ENCODE assay signal across 19 cellular contexts in the genomic region with DNA sequence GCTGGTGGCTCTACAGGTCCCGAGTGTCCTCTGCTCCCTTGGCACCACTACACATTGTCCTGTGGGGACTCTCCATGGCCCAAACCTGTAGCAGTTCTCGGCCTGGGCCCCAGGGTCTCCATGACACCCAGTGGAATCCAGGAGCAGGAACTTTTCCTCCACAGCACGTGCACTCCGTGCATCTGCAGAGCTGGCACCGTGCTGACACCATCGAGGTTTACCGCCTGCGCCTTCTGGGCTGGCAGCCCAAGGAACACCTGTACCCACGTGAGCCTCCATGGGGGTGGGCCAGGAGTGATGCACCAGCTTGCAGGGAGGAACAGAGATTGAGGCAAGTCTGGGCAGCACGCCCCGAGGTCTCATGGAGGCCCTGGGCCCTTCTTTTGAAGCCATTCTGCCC. TPM values are rescaled to one million over a fixed set of nuclear protein-coding genes. Genes with fewer than 3 reads are reported as not detected.
DNase-seq lines count a peak whose midpoint lies in the region; ATAC-seq, FAIRE-seq and TF ChIP-seq lines count a peak whose summit lies in the region.
"Had no signal": no experiment of that assay in that cellular context is flagged by ENCODE, and none has a peak within 500 bp of the region (broad histone marks: within the 10 kb centered on the region; RNA-seq: fewer than 3 reads in every experiment).

No MANE protein-coding gene starts in this region.

- H2BK15ac ChIP-seq in neuronal stem cell (ENCODE audit: low read length) = peak overlapping the region; percentile 81

- no peak for ATAC-seq in HG02678 (IDR thresholded peaks at IDR 0.05; ENCODE audit: unreplicated experiment)
- ATAC-seq: A549; CD8-positive, alpha-beta T cell had no signal

- peak overlapping the region; percentile 88 for H4K8ac ChIP-seq in neuronal stem cell (ENCODE audit: low read depth, low read length)

- no peak for TF ChIP-seq CTCF in right atrium auricular region (IDR thresholded peaks at IDR 0.05)
- no peak for TF ChIP-seq CTCF in kidney (IDR thresholded peaks at IDR 0.05; ENCODE audit: borderline replicate concordance, extremely low read depth, insufficient read depth)

- H3K4me3 ChIP-seq in right atrium auricular region = no peak overlapping the region
- H3K4me3 ChIP-seq in kidney (ENCODE audit: low read length in 2 of 2) = no peak overlapping the region
- H3K4me3 ChIP-seq in neuronal stem cell (ENCODE audit: low read length in 2 of 2) = no peak overlapping the region
- H3K4me3 ChIP-seq: A549 had no signal

- H3K4me2 ChIP-seq in neuronal stem cell (ENCODE audit: insufficient read depth, low read length, poor library complexity, severe bottlenecking) = no peak overlapping the region
- H3K4me2 ChIP-seq: A549 had no signal

- WGBS in neuronal stem cell (ENCODE audit: extremely low coverage in 2 of 2, insufficient read length in 2 of 2, insufficient replicate concordance in 1 of 2), 2 donors = no CpG with 5 or more reads among the region's 11 CpGs

- H2AFZ ChIP-seq in neuronal stem cell (ENCODE audit: low read length) = no peak overlapping the region

- peak overlapping the region; percentile 99 for H2AK5ac ChIP-seq in neuronal stem cell (ENCODE audit: low read depth, low read length)

- H2BK5ac ChIP-seq in neuronal stem cell (ENCODE audit: low read length) = peak overlapping the region; percentile 96

- H3K36me3 ChIP-seq in right atrium auricular region (no peaks in the 10 kb centered on the region), kidney (ENCODE audit: control insufficient read depth in 1 of 2, insufficient read depth in 2 of 2, low read length in 2 of 2) (no peaks in the 10 kb centered on the region), neuronal stem cell (replicated peaks in 1 of 2; ENCODE audit: control insufficient read depth in 2 of 2, insufficient read depth in 2 of 2, low read length in 2 of 2) (peaks cover 0 to 3% of the 10 kb centered on the region in 2 donors)
- H3K36me3 ChIP-seq: BE2C had no signal

- peak; percentile 27 for DNase-seq in cardiac septum (ENCODE audit: low spot score)
- DNase-seq in right atrium auricular region (ENCODE audit: low spot score) = no peak
- peak; percentile 52 for DNase-seq in kidney
- DNase-seq in neuronal stem cell (ENCODE audit: low spot score) = no peak
- no peak for DNase-seq in substantia nigra (lab: John Stamatoyannopoulos, UW)
- DNase-seq in amniotic stem cell (lab: John Stamatoyannopoulos, UW) = no peak
- DNase-seq: BE2C; CD8-positive, alpha-beta T cell; COR-L47; DND-41; GDM1; HCEC 1CT; HFFc6 had no signal

- H3K27me3 ChIP-seq in right atrium auricular region = no peaks in the 10 kb centered on the region
- no peaks in the 10 kb centered on the region for H3K27me3 ChIP-seq in neuronal stem cell (ENCODE audit: control insufficient read depth in 3 of 3, insufficient read depth in 3 of 3, low read depth in 1 of 3, low read length in 3 of 3)
- H3K27me3 ChIP-seq: BE2C had no signal

- no peaks in the 10 kb centered on the region for H3K79me1 ChIP-seq in neuronal stem cell (ENCODE audit: low read depth, low read length)

- no peak overlapping the region for H3K9ac ChIP-seq in kidney (ENCODE audit: low read length in 2 of 2)
- H3K9ac ChIP-seq in neuronal stem cell (ENCODE audit: low read depth, low read length, poor library complexity) = no peak overlapping the region

- H3K23ac ChIP-seq in neuronal stem cell (ENCODE audit: low read depth, low read length, poor library complexity) = peak overlapping the region; percentile 22

- peak overlapping the region; percentile 91 for H3K18ac ChIP-seq in neuronal stem cell (ENCODE audit: low read length)

- H3K27ac ChIP-seq in right atrium auricular region = no peak overlapping the region
- H3K27ac ChIP-seq in kidney (ENCODE audit: low read depth in 2 of 2, low read length in 2 of 2) = no peak overlapping the region
- H3K27ac ChIP-seq in neuronal stem cell (replicated peaks; ENCODE audit: low read length) = peak overlapping the region; percentile 73
- H3K27ac ChIP-seq in substantia nigra (ENCODE audit: low read depth, low read length, poor library complexity, severe bottlenecking) = no peak overlapping the region
- H3K27ac ChIP-seq: A549, HL-60 had no signal

- peaks cover 0 to 18% of the 10 kb centered on the region in 2 donors for H3K4me1 ChIP-seq in right atrium auricular region
- no peaks in the 10 kb centered on the region for H3K4me1 ChIP-seq in kidney (ENCODE audit: control insufficient read depth in 1 of 2, insufficient read depth in 1 of 2, low read depth in 1 of 2, low read length in 2 of 2)
- peaks cover 0 to 31% of the 10 kb centered on the region in 2 donors for H3K4me1 ChIP-seq in neuronal stem cell (ENCODE audit: control insufficient read depth in 2 of 2, insufficient read depth in 1 of 2, low read depth in 1 of 2, low read length in 2 of 2)
- H3K4me1 ChIP-seq: A549, BE2C had no signal

- H4K91ac ChIP-seq in neuronal stem cell (ENCODE audit: low read depth, low read length, poor library complexity) = peak overlapping the region; percentile 90

- H2BK12ac ChIP-seq in neuronal stem cell (ENCODE audit: low read length) = peak overlapping the region; percentile 93

- H3K4ac ChIP-seq in neuronal stem cell (ENCODE audit: low read length) = peak overlapping the region; percentile 47

- peak overlapping the region; percentile 96 for H2BK120ac ChIP-seq in neuronal stem cell (ENCODE audit: low read depth, low read length)

- peak overlapping the region; percentile 28 for H3K14ac ChIP-seq in neuronal stem cell (ENCODE audit: low read length)

- intact Hi-C loops in cardiac septum (cut with DNase I) = loop anchor here (5.0 kb wide), 1 partner anchor 40 kb away; no protein-coding TSS in a partner anchor
- intact Hi-C loops in kidney (cut with DNase I) = no loop called here

- no peaks in the 10 kb centered on the region for H3K9me3 ChIP-seq in right atrium auricular region
- no peaks in the 10 kb centered on the region for H3K9me3 ChIP-seq in kidney (ENCODE audit: control insufficient read depth in 1 of 2, low read length in 2 of 2)
- peaks cover 2 to 7% of the 10 kb centered on the region in 2 donors for H3K9me3 ChIP-seq in neuronal stem cell (replicated peaks in 1 of 2; ENCODE audit: control insufficient read depth in 2 of 2, insufficient read depth in 1 of 2, low read depth in 1 of 2, low read length in 2 of 2)
- H3K9me3 ChIP-seq: A549, BE2C had no signal

- FAIRE-seq in kidney (lab: Jason Lieb, UNC) = no peak
- FAIRE-seq: A549, GM19239, H1 had no signal

RNA-seq across cellular contexts. Expression of gene TSPAN32, which starts 25.2 kb away (rescaled TPM):
- total RNA-seq in cardiac septum (26.2 TPM), right atrium auricular region (10 to 100 TPM in 1 of 2 donors, 1 to 10 TPM in 1; 2.6 to 15.2 TPM), kidney (6.1 TPM)
- 0.75 TPM for polyA plus RNA-seq in kidney (ENCODE audit: insufficient read depth, low read depth, low replicate concordance)
- polyA plus RNA-seq in neuronal stem cell (2013, experiment 1 of 2) = not detected
- 0.01 TPM for polyA plus RNA-seq in neuronal stem cell (2013, experiment 2 of 2)
- total RNA-seq: H1, HFFc6 had no signal
- polyA plus RNA-seq: A549, H1 had no signal

RNA-seq across cellular contexts. Expression of gene C11orf21, which starts 25.3 kb away (rescaled TPM):
- total RNA-seq in cardiac septum = 23.2 TPM
- 10 to 100 TPM in 1 of 2 donors, 1 to 10 TPM in 1; 1.4 to 11.9 TPM for total RNA-seq in right atrium auricular region
- 4.9 TPM for total RNA-seq in kidney
- 0.17 TPM for polyA plus RNA-seq in kidney (ENCODE audit: insufficient read depth, low read depth, low replicate concordance)
- polyA plus RNA-seq in neuronal stem cell (2013, experiment 1 of 2) = not detected
- not detected for polyA plus RNA-seq in neuronal stem cell (2013, experiment 2 of 2)
- total RNA-seq: H1, HFFc6 had no signal
- polyA plus RNA-seq: A549, AG04450, H1 had no signal

RNA-seq across cellular contexts. Expression of gene CD81, which starts 50.1 kb away (rescaled TPM):
- total RNA-seq in cardiac septum = 663 TPM
- total RNA-seq in right atrium auricular region = 100 to 1,000 TPM; 433 to 528 TPM
- 950 TPM for total RNA-seq in kidney
- 827 TPM for polyA plus RNA-seq in kidney (ENCODE audit: insufficient read depth, low read depth, low replicate concordance)
- 200 TPM for polyA plus RNA-seq in neuronal stem cell (2013, experiment 1 of 2)
- 195 TPM for polyA plus RNA-seq in neuronal stem cell (2013, experiment 2 of 2)

RNA-seq across cellular contexts. Expression of gene ASCL2, which starts 56.6 kb away (rescaled TPM):
- total RNA-seq in cardiac septum (not detected), right atrium auricular region (under 1 TPM in 1 of 2 donors, not detected in 1; 0.51 TPM), kidney (5.0 TPM)
- polyA plus RNA-seq in kidney (ENCODE audit: insufficient read depth, low read depth, low replicate concordance) = 1.2 TPM
- polyA plus RNA-seq in neuronal stem cell (2013, experiment 1 of 2) = 0.07 TPM
- 0.06 TPM for polyA plus RNA-seq in neuronal stem cell (2013, experiment 2 of 2)
- total RNA-seq: CD8-positive, alpha-beta T cell; HFFc6 had no signal
- polyA plus RNA-seq: A549, AG04450 had no signal

Comparison
In these comparisons a context has a peak if more than half of its experiments do, and no peak if none do; other contexts are left out.
1. DNase-seq: peak in cardiac septum (single experiment) and kidney (single experiment); none in right atrium auricular region (single experiment), neuronal stem cell (single experiment), substantia nigra (0 of 49) and amniotic stem cell (single experiment).